In genomic region chr10:99387541-99387940, GRCh38 we compare ENCODE assay signal across 8 cellular contexts. TPM values are rescaled to one million over a fixed set of nuclear protein-coding genes. Genes with fewer than 3 reads are reported as not detected.
"Had no signal": no experiment of that assay in that cellular context is flagged by ENCODE, and none has a peak within 500 bp of the region (broad histone marks: within the 10 kb centered on the region; RNA-seq: fewer than 3 reads in every experiment).

No MANE protein-coding gene starts in this region.

- H3K27ac ChIP-seq: HL-60 had no signal

- ATAC-seq: GM23338, K562 had no signal

- H3K4me3 Mint-ChIP-seq: GM23338, H9 had no signal

- H3K4me2 ChIP-seq: GM23338 had no signal

- H3K27ac Mint-ChIP-seq: GM23338, H9 had no signal

- H3K9me3 Mint-ChIP-seq: GM23338, H9 had no signal

- H3K4me3 ChIP-seq: GM23338, K562 had no signal

- H2AFZ ChIP-seq: GM23338 had no signal

- DNase-seq: H9, HCEC 1CT, IMR-90, KG1 had no signal

RNA-seq across cellular contexts. Expression of gene CNNM1, which starts 58.4 kb away (rescaled TPM):
- total RNA-seq: HT1080, K562 had no signal
- polyA plus RNA-seq: K562 had no signal
